1 cellular context compared by ENCODE assay signal in the genomic region with DNA sequence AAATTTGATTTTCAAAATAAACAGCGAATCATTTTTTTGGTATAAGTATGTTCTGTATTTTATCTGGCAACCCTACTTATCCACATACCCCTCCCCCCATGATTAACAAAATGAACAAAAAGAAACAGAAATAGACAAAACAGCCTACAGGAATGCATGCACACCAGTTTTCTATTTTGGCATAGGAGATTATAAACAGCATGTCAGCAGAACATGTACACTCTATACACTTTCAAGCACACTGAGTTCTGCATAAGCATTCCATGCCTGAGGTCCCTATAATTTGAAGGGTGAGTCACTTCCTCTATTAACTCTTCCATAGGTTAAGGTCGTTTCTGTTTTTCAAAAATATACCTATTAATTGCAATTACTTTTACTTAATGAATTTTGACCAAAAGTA.
A peak's percentile ranks its signal among the peaks of the same experiment; 100 is the strongest.
TF ChIP-seq lines count a peak whose summit lies in the region.

No MANE protein-coding gene starts in this region.

TF ChIP-seq in K562, 482 proteins besides CTCF, POLR2A, EP300 and RAD21 (continued from another document):
- no peak for TF ChIP-seq SMC3 (conservative IDR thresholded peaks at IDR 0.05; ENCODE audit: insufficient read depth, low read depth, low read length)
- TF ChIP-seq SPI1 (IDR thresholded peaks at IDR 0.05; ENCODE audit: borderline replicate concordance, low read depth, low read length): peak; percentile 33; the same call in 1 of the 2 replicates
- TF ChIP-seq SMAD1 (IDR thresholded peaks at IDR 0.05; ENCODE audit: low read depth, low read length, partially characterized antibody): no peak
- no peak for TF ChIP-seq NUFIP1 (IDR thresholded peaks at IDR 0.05; ENCODE audit: partially characterized antibody)
- TF ChIP-seq ZC3H8 (IDR thresholded peaks at IDR 0.05): no peak
- peak; percentile 33 for TF ChIP-seq ZNF316 (IDR thresholded peaks at IDR 0.05)
- TF ChIP-seq ZNF583 (CRISPR knock-in tag; IDR thresholded peaks at IDR 0.05): no peak
- TF ChIP-seq MXI1 (IDR thresholded peaks at IDR 0.05; ENCODE audit: low read depth, low read length): no peak
- TF ChIP-seq, protein P1, sequence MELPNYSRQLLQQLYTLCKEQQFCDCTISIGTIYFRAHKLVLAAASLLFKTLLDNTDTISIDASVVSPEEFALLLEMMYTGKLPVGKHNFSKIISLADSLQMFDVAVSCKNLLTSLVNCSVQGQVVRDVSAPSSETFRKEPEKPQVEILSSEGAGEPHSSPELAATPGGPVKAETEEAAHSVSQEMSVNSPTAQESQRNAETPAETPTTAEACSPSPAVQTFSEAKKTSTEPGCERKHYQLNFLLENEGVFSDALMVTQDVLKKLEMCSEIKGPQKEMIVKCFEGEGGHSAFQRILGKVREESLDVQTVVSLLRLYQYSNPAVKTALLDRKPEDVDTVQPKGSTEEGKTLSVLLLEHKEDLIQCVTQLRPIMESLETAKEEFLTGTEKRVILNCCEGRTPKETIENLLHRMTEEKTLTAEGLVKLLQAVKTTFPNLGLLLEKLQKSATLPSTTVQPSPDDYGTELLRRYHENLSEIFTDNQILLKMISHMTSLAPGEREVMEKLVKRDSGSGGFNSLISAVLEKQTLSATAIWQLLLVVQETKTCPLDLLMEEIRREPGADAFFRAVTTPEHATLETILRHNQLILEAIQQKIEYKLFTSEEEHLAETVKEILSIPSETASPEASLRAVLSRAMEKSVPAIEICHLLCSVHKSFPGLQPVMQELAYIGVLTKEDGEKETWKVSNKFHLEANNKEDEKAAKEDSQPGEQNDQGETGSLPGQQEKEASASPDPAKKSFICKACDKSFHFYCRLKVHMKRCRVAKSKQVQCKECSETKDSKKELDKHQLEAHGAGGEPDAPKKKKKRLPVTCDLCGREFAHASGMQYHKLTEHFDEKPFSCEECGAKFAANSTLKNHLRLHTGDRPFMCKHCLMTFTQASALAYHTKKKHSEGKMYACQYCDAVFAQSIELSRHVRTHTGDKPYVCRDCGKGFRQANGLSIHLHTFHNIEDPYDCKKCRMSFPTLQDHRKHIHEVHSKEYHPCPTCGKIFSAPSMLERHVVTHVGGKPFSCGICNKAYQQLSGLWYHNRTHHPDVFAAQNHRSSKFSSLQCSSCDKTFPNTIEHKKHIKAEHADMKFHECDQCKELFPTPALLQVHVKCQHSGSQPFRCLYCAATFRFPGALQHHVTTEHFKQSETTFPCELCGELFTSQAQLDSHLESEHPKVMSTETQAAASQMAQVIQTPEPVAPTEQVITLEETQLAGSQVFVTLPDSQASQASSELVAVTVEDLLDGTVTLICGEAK (IDR thresholded peaks at IDR 0.05): no peak
- TF ChIP-seq, protein P1 (CRISPR knock-in tag; IDR thresholded peaks at IDR 0.05): no peak
TF ChIP-seq in K562: peak in this region for 2.
